11 cellular contexts compared by ENCODE assay signal in the genomic region with DNA sequence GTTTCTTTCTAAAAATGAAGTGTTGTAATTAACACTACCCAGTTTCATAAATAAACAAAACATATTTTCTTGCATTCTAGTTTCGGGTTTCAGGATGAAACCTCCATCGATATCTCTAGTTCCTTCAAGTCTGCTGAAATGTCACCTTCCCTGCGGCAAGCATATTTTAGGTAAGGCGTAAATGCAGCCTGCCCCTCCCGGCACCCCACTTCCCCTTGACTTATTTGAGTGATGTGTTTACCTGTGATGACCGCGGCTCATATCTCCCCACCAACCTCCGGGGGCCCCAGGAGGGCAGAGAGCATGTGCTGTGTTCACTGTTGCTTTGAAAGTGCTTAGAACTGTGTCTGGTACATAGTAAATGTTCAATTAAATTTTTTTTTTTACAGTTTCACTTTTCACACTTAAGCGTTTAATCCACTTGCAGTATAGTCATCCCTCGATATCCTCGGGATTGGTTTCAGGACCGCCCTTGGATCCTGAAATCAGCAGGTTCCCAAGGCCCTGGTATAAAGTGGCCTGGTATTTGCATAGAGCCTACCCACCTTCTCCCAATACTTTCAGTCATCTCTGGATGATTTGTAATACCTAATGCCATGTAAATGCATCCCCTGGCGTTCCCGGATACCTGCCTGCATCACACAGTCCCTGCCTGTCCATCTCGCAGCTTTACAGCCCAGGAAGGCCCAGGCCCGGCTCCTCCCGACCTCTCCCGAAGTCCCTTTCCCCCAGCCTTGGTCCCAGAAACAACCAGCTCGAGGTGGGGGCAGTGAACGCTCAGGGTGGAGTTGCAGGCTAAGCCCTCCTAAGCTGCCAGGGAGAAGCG. TPM values are rescaled to one million over a fixed set of nuclear protein-coding genes. Genes with fewer than 3 reads are reported as not detected.
A peak's percentile ranks its signal among the peaks of the same experiment; 100 is the strongest.
DNase-seq lines count a peak whose midpoint lies in the region; ATAC-seq and TF ChIP-seq lines count a peak whose summit lies in the region.
"Had no signal": no experiment of that assay in that cellular context is flagged by ENCODE, and none has a peak within 500 bp of the region (broad histone marks: within the 10 kb centered on the region; RNA-seq: fewer than 3 reads in every experiment).

No MANE protein-coding gene starts in this region.

- H3K27ac Mint-ChIP-seq in CD8-positive, alpha-beta T cell, result peak overlapping the region; percentile 60
- peak overlapping the region; percentile 63 for H3K27ac Mint-ChIP-seq in T-helper 2 cell treated with Interferon-gamma antibody and Interleukin-4, amounts not matched to agents 5 μg/mL and 100 μg/mL, for 36 hours
- no peak overlapping the region for H3K27ac Mint-ChIP-seq in activated CD4-positive, alpha-beta T cell treated with anti-CD3 and anti-CD28 coated beads, Interleukin-2, amount 10 ng/mL, durations not matched to agents 24 days and 14 days
- H3K27ac Mint-ChIP-seq: CD14-positive monocyte had no signal

- H3K4me3 ChIP-seq in CD8-positive, alpha-beta T cell (ENCODE audit: low read depth, low read length), result no peak overlapping the region
- H3K4me3 ChIP-seq: cardiac muscle cell had no signal

- no peaks in the 10 kb centered on the region for H3K27me3 Mint-ChIP-seq in CD8-positive, alpha-beta T cell (ENCODE audit: low read depth)
- H3K27me3 Mint-ChIP-seq in T-helper 2 cell treated with Interferon-gamma antibody and Interleukin-4, amounts not matched to agents 5 μg/mL and 100 μg/mL, for 36 hours (ENCODE audit: low read depth), result no peaks in the 10 kb centered on the region
- H3K27me3 Mint-ChIP-seq in activated CD4-positive, alpha-beta T cell treated with anti-CD3 and anti-CD28 coated beads, Interleukin-2, amount 10 ng/mL, durations not matched to agents 24 days and 14 days, result no peaks in the 10 kb centered on the region

- CTCF ChIA-PET in CD8-positive, alpha-beta T cell (lab: Charles Lee), result interaction anchor here (0.6 kb wide), 1 partner anchor 11 kb away, joined by 3 read pairs; no protein-coding TSS in a partner anchor

- H3K27me3 ChIP-seq in CD8-positive, alpha-beta T cell (ENCODE audit: insufficient read depth, low read length), result no peaks in the 10 kb centered on the region

- peak in 3 of 7 experiments; percentile 32 to 69 (median 38) for DNase-seq in CD8-positive, alpha-beta T cell
- DNase-seq in GM19238 (ENCODE audit: insufficient read length, low spot score), result peak; percentile 81
- no peak for DNase-seq in T-helper 2 cell treated with Interferon-gamma antibody and Interleukin-4, amounts not matched to agents 5 μg/mL and 100 μg/mL, for 36 hours (ENCODE audit: low spot score)
- no peak for DNase-seq in stimulated activated CD4-positive, alpha-beta T cell treated with anti-CD3 and anti-CD28 coated beads, Interleukin-2, amount 100 ng/mL, for 24 hours
- no peak for DNase-seq in activated CD4-positive, alpha-beta T cell treated with anti-CD3 and anti-CD28 coated beads, Interleukin-2, amount 10 ng/mL, durations not matched to agents 24 days and 14 days
- DNase-seq in GOT3 (lab: John Stamatoyannopoulos, UW), result no peak
- DNase-seq in substantia nigra (lab: John Stamatoyannopoulos, UW), result no peak

- no peaks in the 10 kb centered on the region for H3K9me3 Mint-ChIP-seq in CD8-positive, alpha-beta T cell
- H3K9me3 Mint-ChIP-seq in T-helper 2 cell treated with Interferon-gamma antibody and Interleukin-4, amounts not matched to agents 5 μg/mL and 100 μg/mL, for 36 hours, result no peaks in the 10 kb centered on the region
- no peaks in the 10 kb centered on the region for H3K9me3 Mint-ChIP-seq in activated CD4-positive, alpha-beta T cell treated with anti-CD3 and anti-CD28 coated beads, Interleukin-2, amount 10 ng/mL, durations not matched to agents 24 days and 14 days

- H3K4me3 Mint-ChIP-seq in CD8-positive, alpha-beta T cell, result no peak overlapping the region
- H3K4me3 Mint-ChIP-seq in T-helper 2 cell treated with Interferon-gamma antibody and Interleukin-4, amounts not matched to agents 5 μg/mL and 100 μg/mL, for 36 hours, result peak overlapping the region; percentile 41
- no peak overlapping the region for H3K4me3 Mint-ChIP-seq in activated CD4-positive, alpha-beta T cell treated with anti-CD3 and anti-CD28 coated beads, Interleukin-2, amount 10 ng/mL, durations not matched to agents 24 days and 14 days
- H3K4me3 Mint-ChIP-seq: CD14-positive monocyte had no signal

- intact Hi-C loops in CD8-positive, alpha-beta T cell (cut with DNase I, micrococcal nuclease), result no loop called here
- intact Hi-C loops in activated CD4-positive, alpha-beta T cell treated with anti-CD3 and anti-CD28 coated beads, Interleukin-2, amount 10 ng/mL, durations not matched to agents 24 days and 14 days (cut with micrococcal nuclease), result no loop called here

- no peak overlapping the region for H3K27ac ChIP-seq in CD8-positive, alpha-beta T cell (ENCODE audit: low read depth, low read length)
- no peak overlapping the region for H3K27ac ChIP-seq in substantia nigra (ENCODE audit: low read depth, low read length, poor library complexity, severe bottlenecking)
- H3K27ac ChIP-seq: cardiac muscle cell, parathyroid adenoma had no signal

- ATAC-seq in CD8-positive, alpha-beta T cell, result no peak
- peak; percentile 84 for ATAC-seq in HG02885 (IDR thresholded peaks at IDR 0.05; ENCODE audit: poor library complexity, unreplicated experiment)

- H3K36me3 Mint-ChIP-seq in CD8-positive, alpha-beta T cell, result no peaks in the 10 kb centered on the region
- peaks cover 2% of the 10 kb centered on the region for H3K36me3 Mint-ChIP-seq in T-helper 2 cell treated with Interferon-gamma antibody and Interleukin-4, amounts not matched to agents 5 μg/mL and 100 μg/mL, for 36 hours (ENCODE audit: low read depth)
- peaks cover 3% of the 10 kb centered on the region for H3K36me3 Mint-ChIP-seq in activated CD4-positive, alpha-beta T cell treated with anti-CD3 and anti-CD28 coated beads, Interleukin-2, amount 10 ng/mL, durations not matched to agents 24 days and 14 days (ENCODE audit: low read depth)
- H3K36me3 Mint-ChIP-seq: CD14-positive monocyte had no signal

- POLR2A ChIA-PET in CD8-positive, alpha-beta T cell (lab: Charles Lee), result no interaction called here

- H3K36me3 ChIP-seq in CD8-positive, alpha-beta T cell (ENCODE audit: insufficient read depth, low read length), result no peaks in the 10 kb centered on the region
- H3K36me3 ChIP-seq: cardiac muscle cell had no signal

- H3K9me3 ChIP-seq in CD8-positive, alpha-beta T cell (ENCODE audit: low read length), result no peaks in the 10 kb centered on the region

- TF ChIP-seq CTCF in CD8-positive, alpha-beta T cell (IDR thresholded peaks at IDR 0.05), result no peak

- peaks cover 75% of the 10 kb centered on the region for H3K4me1 ChIP-seq in CD8-positive, alpha-beta T cell (ENCODE audit: insufficient read depth, low read length)
- H3K4me1 ChIP-seq: parathyroid adenoma had no signal

- H3K4me1 Mint-ChIP-seq in CD8-positive, alpha-beta T cell (ENCODE audit: low read depth), result peaks cover 46% of the 10 kb centered on the region
- peaks cover 21% of the 10 kb centered on the region for H3K4me1 Mint-ChIP-seq in T-helper 2 cell treated with Interferon-gamma antibody and Interleukin-4, amounts not matched to agents 5 μg/mL and 100 μg/mL, for 36 hours (ENCODE audit: low read depth)
- H3K4me1 Mint-ChIP-seq in activated CD4-positive, alpha-beta T cell treated with anti-CD3 and anti-CD28 coated beads, Interleukin-2, amount 10 ng/mL, durations not matched to agents 24 days and 14 days, result peaks cover 24% of the 10 kb centered on the region

RNA-seq across cellular contexts. Expression of gene FBRSL1, which starts 40.2 kb away (rescaled TPM):
- 10 to 100 TPM; 78.5 to 82.0 TPM for total RNA-seq in CD8-positive, alpha-beta T cell
- total RNA-seq in activated CD4-positive, alpha-beta T cell treated with anti-CD3 and anti-CD28 coated beads, Interleukin-2, amount 10 ng/mL, durations not matched to agents 24 days and 14 days, result 91.3 and 96.1 TPM in 2 replicates
